In genomic region chr12:9943244-9943643, GRCh38 we compare ENCODE assay signal across 12 cellular contexts. TPM values are rescaled to one million over a fixed set of nuclear protein-coding genes. Genes with fewer than 3 reads are reported as not detected.
DNase-seq lines count a peak whose midpoint lies in the region; ATAC-seq, FAIRE-seq and TF ChIP-seq lines count a peak whose summit lies in the region.
"Had no signal": no experiment of that assay in that cellular context is flagged by ENCODE, and none has a peak within 500 bp of the region (broad histone marks: within the 10 kb centered on the region; RNA-seq: fewer than 3 reads in every experiment).

No MANE protein-coding gene starts in this region.

- H2AFZ ChIP-seq in endothelial cell of umbilical vein (ENCODE audit: low read depth, low read length) = peak overlapping the region; percentile 7

- POLR2A ChIA-PET in RWPE1 (lab: Yijun Ruan, JAX; ENCODE audit: low non-redundant PET) (no interaction called here), endothelial cell of umbilical vein (lab: Charles Lee) (no interaction called here)

- dilution Hi-C loops in endothelial cell of umbilical vein (cut with MboI; ENCODE audit: extremely low pct_ligation_motif_present, low sequenced_read_pairs) = no loop called here

- H3K27ac ChIP-seq in RWPE1 = no peak overlapping the region
- H3K27ac ChIP-seq in endothelial cell of umbilical vein (ENCODE audit: insufficient read depth, low read depth, low read length) = no peak overlapping the region
- H3K27ac ChIP-seq in coronary artery = no peak overlapping the region
- H3K27ac ChIP-seq: transverse colon had no signal

- no peaks in the 10 kb centered on the region for H3K4me1 ChIP-seq in endothelial cell of umbilical vein (ENCODE audit: control insufficient read depth, extremely low read depth, insufficient read depth, low read length)
- H3K4me1 ChIP-seq: transverse colon had no signal

- H3K36me3 ChIP-seq in endothelial cell of umbilical vein (ENCODE audit: control insufficient read depth in 2 of 2, extremely low read depth in 1 of 2, insufficient read depth in 2 of 2, low read length in 2 of 2) = no peaks in the 10 kb centered on the region
- H3K36me3 ChIP-seq: transverse colon had no signal

- BruUV-seq in endothelial cell of umbilical vein (replicated peaks; lab: Mats Ljungman, UMichigan) = no TSS peak

- H3K9me1 ChIP-seq in endothelial cell of umbilical vein (replicated peaks; ENCODE audit: control insufficient read depth, extremely low read depth, insufficient read depth, low read length) = no peaks in the 10 kb centered on the region

- intact Hi-C loops in endothelial cell of umbilical vein (cut with micrococcal nuclease) = no loop called here

- no peaks in the 10 kb centered on the region for H3K79me2 ChIP-seq in endothelial cell of umbilical vein (ENCODE audit: control insufficient read depth, insufficient read depth, low read length)

- TF ChIP-seq CTCF in RWPE1 (conservative IDR thresholded peaks at IDR 0.05; ENCODE audit: low read depth) (no peak), endothelial cell of umbilical vein (IDR thresholded peaks at IDR 0.05; ENCODE audit: extremely low read depth in 1 of 2, insufficient read depth in 1 of 2, low read depth in 1 of 2, low read length in 2 of 2) (no peak), coronary artery (IDR thresholded peaks at IDR 0.05) (no peak)

- no peak overlapping the region for H3K9ac ChIP-seq in endothelial cell of umbilical vein (replicated peaks; ENCODE audit: extremely low read depth, insufficient read depth, low read length)

- no peak for FAIRE-seq in endothelial cell of umbilical vein (lab: Jason Lieb, UNC)

- H3K4me2 ChIP-seq in endothelial cell of umbilical vein (ENCODE audit: insufficient read depth, low read length) = no peak overlapping the region

- TF ChIP-seq POLR2A in endothelial cell of umbilical vein (IDR thresholded peaks at IDR 0.05; ENCODE audit: low read depth, low read length) = no peak

- CTCF ChIA-PET in RWPE1 (lab: Yijun Ruan, JAX) = no interaction called here
- CTCF ChIA-PET in endothelial cell of umbilical vein (lab: Charles Lee) = interaction anchor here (0.9 kb wide), 1 partner anchor 67 kb away, joined by 3 read pairs; no protein-coding TSS in a partner anchor

- H4K20me1 ChIP-seq in endothelial cell of umbilical vein (replicated peaks; ENCODE audit: control insufficient read depth, extremely low read depth, insufficient read depth, low read length) = no peaks in the 10 kb centered on the region

- ATAC-seq in GM19438 (IDR thresholded peaks at IDR 0.05; ENCODE audit: low read depth, unreplicated experiment) = peak; percentile 81
- ATAC-seq in GM18858 (IDR thresholded peaks at IDR 0.05; ENCODE audit: unreplicated experiment) = no peak
- ATAC-seq: Panc1 had no signal

- no peak overlapping the region for H3K4me3 ChIP-seq in endothelial cell of umbilical vein (replicated peaks in 1 of 3; ENCODE audit: insufficient read depth in 1 of 3, low read depth in 1 of 3, low read length in 3 of 3)
- no peak overlapping the region for H3K4me3 ChIP-seq in coronary artery
- H3K4me3 ChIP-seq: transverse colon had no signal

- peaks cover 5 to 14% of the 10 kb centered on the region in 2 experiments for H3K27me3 ChIP-seq in endothelial cell of umbilical vein (ENCODE audit: control insufficient read depth in 2 of 2, insufficient read depth in 2 of 2, low read length in 2 of 2)
- H3K27me3 ChIP-seq: transverse colon had no signal

- H3K9me3 ChIP-seq in endothelial cell of umbilical vein (replicated peaks; ENCODE audit: control insufficient read depth, insufficient read depth, low read length) = no peaks in the 10 kb centered on the region
- H3K9me3 ChIP-seq: transverse colon had no signal

- DNase-seq in AG20443 (ENCODE audit: low spot score) = peak; percentile 41
- peak; percentile 17 for DNase-seq in RWPE1 (ENCODE audit: low spot score)
- DNase-seq in endothelial cell of umbilical vein (ENCODE audit: low read depth, low spot score) = no peak
- no peak for DNase-seq in NCI-H446 (lab: John Stamatoyannopoulos, UW)
- DNase-seq in AML-193 (lab: John Stamatoyannopoulos, UW) = no peak
- DNase-seq in coronary artery (ENCODE audit: low spot score) = no peak
- DNase-seq: DMS 273 treated with DMSO at 0.1 percent for 48 hours, left cardiac atrium, transverse colon had no signal

TF ChIP-seq in endothelial cell of umbilical vein, 7 proteins besides CTCF, POLR2A, EP300 and RAD21:
- no peak for TF ChIP-seq FOS (IDR thresholded peaks at IDR 0.05; ENCODE audit: borderline replicate concordance, insufficient read depth, low read length)
- no peak for TF ChIP-seq JUN (IDR thresholded peaks at IDR 0.05; ENCODE audit: borderline replicate concordance, insufficient read depth, insufficient read length, low read depth)
- no peak for TF ChIP-seq MAX (IDR thresholded peaks at IDR 0.05; ENCODE audit: insufficient read depth, insufficient read length)
- TF ChIP-seq EZH2 (IDR thresholded peaks at IDR 0.05; ENCODE audit: borderline replicate concordance, low read depth, low read length, severe bottlenecking) = no peak

RNA-seq across cellular contexts. Expression of gene CLEC2A, which starts 11.1 kb away (rescaled TPM):
- total RNA-seq in endothelial cell of umbilical vein = not detected in 2 replicates
- not detected in 2 replicates for polyA plus RNA-seq in endothelial cell of umbilical vein
- not detected in 2 replicates for polyA plus RNA-seq in endothelial cell of umbilical vein (2011; cell fraction: cytosol; rRNA removed)
- polyA plus RNA-seq in endothelial cell of umbilical vein (2011; cell fraction: nucleus; rRNA removed) = not detected in 2 replicates
- polyA plus RNA-seq in endothelial cell of umbilical vein (2012) = not detected in 2 replicates
- not detected in 2 replicates for polyA minus RNA-seq in endothelial cell of umbilical vein
- polyA minus RNA-seq in endothelial cell of umbilical vein (2011; cell fraction: cytosol; rRNA and poly(A)+ RNA removed) = not detected
- polyA minus RNA-seq in endothelial cell of umbilical vein (2011; cell fraction: nucleus; rRNA and poly(A)+ RNA removed) = not detected in 2 replicates
- total RNA-seq: left cardiac atrium, transverse colon had no signal

RNA-seq across cellular contexts. Expression of gene CLEC12A, which starts 28.0 kb away (rescaled TPM):
- not detected in 2 replicates for total RNA-seq in endothelial cell of umbilical vein
- polyA plus RNA-seq in endothelial cell of umbilical vein = not detected in 2 replicates
- polyA plus RNA-seq in endothelial cell of umbilical vein (2011; cell fraction: cytosol; rRNA removed) = not detected in 2 replicates
- not detected in 2 replicates for polyA plus RNA-seq in endothelial cell of umbilical vein (2011; cell fraction: nucleus; rRNA removed)
- not detected in 2 replicates for polyA plus RNA-seq in endothelial cell of umbilical vein (2012)
- polyA minus RNA-seq in endothelial cell of umbilical vein = not detected in 2 replicates
- not detected for polyA minus RNA-seq in endothelial cell of umbilical vein (2011; cell fraction: cytosol; rRNA and poly(A)+ RNA removed)
- polyA minus RNA-seq in endothelial cell of umbilical vein (2011; cell fraction: nucleus; rRNA and poly(A)+ RNA removed) = not detected in 2 replicates

RNA-seq across cellular contexts. Expression of gene CLEC1B, which starts 55.7 kb away (rescaled TPM):
- total RNA-seq in endothelial cell of umbilical vein = not detected in 2 replicates
- polyA plus RNA-seq in endothelial cell of umbilical vein = not detected in 2 replicates
- polyA plus RNA-seq in endothelial cell of umbilical vein (2011; cell fraction: cytosol; rRNA removed) = 0.08 TPM in 1 of 2 replicates, not detected in the other
- not detected in 2 replicates for polyA plus RNA-seq in endothelial cell of umbilical vein (2011; cell fraction: nucleus; rRNA removed)
- polyA plus RNA-seq in endothelial cell of umbilical vein (2012) = not detected in 2 replicates
- polyA minus RNA-seq in endothelial cell of umbilical vein = not detected in 2 replicates
- not detected for polyA minus RNA-seq in endothelial cell of umbilical vein (2011; cell fraction: cytosol; rRNA and poly(A)+ RNA removed)
- not detected in 2 replicates for polyA minus RNA-seq in endothelial cell of umbilical vein (2011; cell fraction: nucleus; rRNA and poly(A)+ RNA removed)
- total RNA-seq: left cardiac atrium, transverse colon had no signal

Comparison
In these comparisons a context has a peak if more than half of its experiments do, and no peak if none do; other contexts are left out.
1. DNase-seq: peak in AG20443 (single experiment) and RWPE1 (single experiment); none in endothelial cell of umbilical vein (single experiment), NCI-H446 (0 of 2), AML-193 (0 of 2) and coronary artery (single experiment).